In the genomic region with DNA sequence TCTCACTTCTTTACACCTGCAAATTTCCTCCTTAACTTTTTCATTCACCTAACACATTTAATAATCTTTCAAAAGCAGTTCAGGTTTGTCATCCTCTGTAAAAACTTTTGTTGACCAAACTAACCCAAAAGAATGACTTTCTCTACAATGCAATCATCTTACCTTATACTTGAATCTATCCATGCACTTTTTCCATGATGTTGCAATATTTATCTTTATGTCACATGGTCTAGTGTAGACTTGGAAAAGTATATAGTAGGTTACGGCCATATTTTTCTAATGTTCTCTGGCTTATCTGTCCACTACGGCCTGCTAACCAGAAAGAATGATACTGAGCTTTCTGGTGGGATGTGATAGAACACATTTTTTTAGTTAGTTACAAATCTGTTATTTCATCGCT, we compare ENCODE assay signal across 33 cellular contexts.
"Had no signal": no experiment of that assay in that cellular context is flagged by ENCODE, and none has a peak within 500 bp of the region (broad histone marks: within the 10 kb centered on the region; RNA-seq: fewer than 3 reads in every experiment).

No MANE protein-coding gene starts in this region.

- H3K36me3 ChIP-seq: adrenal gland, ascending aorta, brain microvascular endothelial cell, cardiac muscle cell had no signal

- DNase-seq: activated effector memory CD4-positive, alpha-beta T cell treated with anti-CD3 and anti-CD28 coated beads, Interleukin-2, amount 50 U/mL, for 16 hours; activated effector memory CD4-positive, alpha-beta T cell treated with Interleukin-2 at 50 U/mL for 16 hours; activated gamma-delta T cell; activated gamma-delta T cell treated with Interleukin-2 at 50 U/mL for 16 hours; activated naive CD4-positive, alpha-beta T cell; activated naive CD4-positive, alpha-beta T cell treated with anti-CD3 and anti-CD28 coated beads for 36 hours; activated naive CD4-positive, alpha-beta T cell treated with anti-CD3 and anti-CD28 coated beads, Interleukin-2, amount 10 ng/mL, durations not matched to agents 7 days and 5 days; activated naive CD4-positive, alpha-beta T cell treated with anti-CD3 and anti-CD28 coated beads, Interleukin-2, amount 50 U/mL, for 16 hours; activated naive CD4-positive, alpha-beta T cell treated with Interleukin-2 at 50 U/mL for 16 hours; activated naive CD8-positive, alpha-beta T cell treated with anti-CD3 and anti-CD28 coated beads for 36 hours; activated naive CD8-positive, alpha-beta T cell treated with anti-CD3 and anti-CD28 coated beads, Interleukin-2, amount 10 ng/mL, durations not matched to agents 7 days and 5 days; activated naive CD8-positive, alpha-beta T cell treated with anti-CD3 and anti-CD28 coated beads, Interleukin-2, amount 50 U/mL, for 24 hours; activated T-cell treated with anti-CD3 and anti-CD28 coated beads, Interleukin-2, amount 50 U/mL, for 24 hours; activated T-cell treated with anti-CD3 and anti-CD28 coated beads, Interleukin-2, amount 50 U/mL, for 4 hours; activated T-cell treated with anti-CD3 and anti-CD28 coated beads, Interleukin-2, amount 50 U/mL, for 48 hours; activated T-cell treated with anti-CD3 and anti-CD28 coated beads, Interleukin-2, amount 50 U/mL, for 72 hours; adrenal gland; amniotic stem cell; amygdala; anterior cingulate cortex; aorta; body of pancreas; brain microvascular endothelial cell; caudate nucleus; central memory CD4-positive, alpha-beta T cell; cerebellar nuclear complex had no signal

- H3K4me3 ChIP-seq: adrenal gland, ascending aorta, body of pancreas, breast epithelium, cardiac muscle cell had no signal

- H3K27ac ChIP-seq: adrenal gland, ascending aorta, body of pancreas, brain microvascular endothelial cell, breast epithelium, cardiac muscle cell had no signal

- FAIRE-seq: astrocyte, bronchial epithelial cell had no signal

- ATAC-seq: activated naive CD4-positive, alpha-beta T cell treated with anti-CD3 and anti-CD28 coated beads, Interleukin-2, amount 50 U/mL, for 72 hours; activated naive CD8-positive, alpha-beta T cell treated with anti-CD3 and anti-CD28 coated beads, Interleukin-2, amount 50 U/mL, for 24 hours; activated T-cell treated with anti-CD3 and anti-CD28 coated beads, Interleukin-2, amount 50 U/mL, for 4 hours; activated T-cell treated with anti-CD3 and anti-CD28 coated beads, Interleukin-2, amount 50 U/mL, for 72 hours; activated T-helper 17 cell treated with anti-CD3 and anti-CD28 coated beads, Interleukin-2, amount 50 U/mL, for 72 hours; body of pancreas had no signal

- H3K27me3 ChIP-seq: ascending aorta, body of pancreas, brain microvascular endothelial cell, breast epithelium, cardiac muscle cell had no signal

- H3K9me3 ChIP-seq: adrenal gland, ascending aorta, body of pancreas, breast epithelium had no signal

- H3K4me1 ChIP-seq: adrenal gland, ascending aorta, body of pancreas, breast epithelium had no signal
